Comparison of ENCODE assay signal across 12 cellular contexts in the genomic region with DNA sequence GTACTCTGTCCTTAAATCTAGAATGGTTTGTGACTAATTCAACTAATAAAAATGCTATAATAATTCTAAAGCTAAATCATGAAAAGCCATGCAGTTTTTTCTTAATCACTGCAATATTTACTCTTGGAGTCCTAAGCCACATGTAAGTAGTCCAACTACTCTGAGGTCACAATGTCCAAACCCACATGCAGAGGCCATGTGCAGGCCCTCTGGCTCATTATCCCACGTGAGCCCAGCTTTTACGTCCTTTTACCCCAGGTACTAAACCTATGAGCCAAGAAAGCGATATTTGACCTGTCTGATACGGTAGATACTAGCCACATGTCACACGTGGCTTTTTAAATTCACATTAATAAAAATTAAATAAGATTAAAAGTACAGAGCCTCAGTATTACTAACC. TPM values are rescaled to one million over a fixed set of nuclear protein-coding genes. Genes with fewer than 3 reads are reported as not detected.
"Had no signal": no experiment of that assay in that cellular context is flagged by ENCODE, and none has a peak within 500 bp of the region (broad histone marks: within the 10 kb centered on the region; RNA-seq: fewer than 3 reads in every experiment).

No MANE protein-coding gene starts in this region.

- DNase-seq: GM23248, GOT3, H7, H9, HCEC 1CT, HFFc6 had no signal

- H3K9ac ChIP-seq: GM23248 had no signal

- H3K4me2 ChIP-seq: GM23338 had no signal

- H3K4me1 ChIP-seq: HAP-1 had no signal

- H3K27ac ChIP-seq: GM23248 had no signal

- H3K4me3 ChIP-seq: GM23248, GM23338, HAP-1 had no signal

- H3K9me3 ChIP-seq: HAP-1 had no signal

- H3K4me1 Mint-ChIP-seq: GM23338, H9 had no signal

- FAIRE-seq: H1, H54 had no signal

- ATAC-seq: GM23338, HCT116 had no signal

- H3K4me3 Mint-ChIP-seq: GM23338, H9, HFFc6 had no signal

- H3K27ac Mint-ChIP-seq: GM23338, H9, HFFc6 had no signal

- H3K36me3 ChIP-seq: HAP-1 had no signal

- H2AFZ ChIP-seq: GM23248, GM23338 had no signal

- H3K9me3 Mint-ChIP-seq: GM23338, H9, HFFc6 had no signal

RNA-seq across cellular contexts. Expression of a gene that starts 12.5 kb away (rescaled TPM):
- polyA plus RNA-seq: GM23248, GM23338 had no signal

RNA-seq across cellular contexts. Expression of a gene that starts 32.2 kb away (rescaled TPM):
- total RNA-seq: GM23248, H1, H4, H9, HFFc6 had no signal
- polyA plus RNA-seq: H1 had no signal

RNA-seq across cellular contexts. Expression of a gene that starts 47.6 kb away (rescaled TPM):
- total RNA-seq: H1 had no signal
